8 cellular contexts compared by ENCODE assay signal in the genomic region with DNA sequence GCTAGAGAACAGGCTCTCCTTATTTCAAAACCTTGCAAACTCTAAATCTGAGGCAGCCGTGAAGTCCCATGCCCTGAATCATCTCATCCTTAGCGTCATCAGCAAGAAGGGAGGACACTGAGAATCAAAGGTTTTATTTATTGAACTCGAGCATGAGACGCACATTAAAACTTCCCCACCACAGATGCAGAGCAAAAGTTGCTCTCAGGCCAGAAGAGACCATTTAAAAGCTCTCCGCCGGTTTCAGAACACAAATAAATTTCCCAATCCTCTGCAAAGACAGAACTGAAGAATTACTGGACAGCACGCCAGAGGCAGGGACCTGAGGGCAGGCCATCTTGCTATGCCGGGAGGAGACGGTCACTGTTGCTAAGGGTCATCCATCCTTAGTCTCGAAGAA. TPM values are rescaled to one million over a fixed set of nuclear protein-coding genes. Genes with fewer than 3 reads are reported as not detected.
DNase-seq lines count a peak whose midpoint lies in the region; ATAC-seq and TF ChIP-seq lines count a peak whose summit lies in the region.

No MANE protein-coding gene starts in this region.

- POLR2A ChIA-PET in A673 (lab: Charles Lee; ENCODE audit: low non-redundant PET): no interaction called here

- H3K79me2 ChIP-seq in mesendoderm (ENCODE audit: control insufficient read depth, insufficient read depth, low read length): peaks cover 44% of the 10 kb centered on the region

- WGBS in mesendoderm (ENCODE audit: extremely low coverage, insufficient coverage, low lambda C conversion rate): no CpG with 5 or more reads among the region's 10 CpGs

- H3K36me3 ChIP-seq in A673 (ENCODE audit: insufficient read depth, low read length, poor library complexity, severe bottlenecking) (peaks cover 20% of the 10 kb centered on the region), breast epithelium (no peaks in the 10 kb centered on the region), mesendoderm (ENCODE audit: control insufficient read depth, insufficient read depth, low read length) (peaks cover 2% of the 10 kb centered on the region)

- no peak overlapping the region for H3K4ac ChIP-seq in mesendoderm (ENCODE audit: low read depth, low read length)

- intact Hi-C loops in A673 (cut with micrococcal nuclease; ENCODE audit: unreplicated experiment): no loop called here
- intact Hi-C loops in breast epithelium (cut with DNase I; ENCODE audit: low total_unique reads): no loop called here

- no peak overlapping the region for H2BK5ac ChIP-seq in mesendoderm (ENCODE audit: low read length)

- H3K27ac ChIP-seq in A673 (ENCODE audit: low read depth, low read length, poor library complexity, severe bottlenecking) (peak overlapping the region; percentile 58), breast epithelium (peak overlapping the region; percentile 90 to 98), mesendoderm (ENCODE audit: low read depth, low read length) (no peak overlapping the region)

- no peak overlapping the region for H2AK5ac ChIP-seq in mesendoderm (ENCODE audit: low read length)

- no peaks in the 10 kb centered on the region for H3K27me3 ChIP-seq in A673 (replicated peaks; ENCODE audit: insufficient read depth, low read depth, low read length, poor library complexity)
- H3K27me3 ChIP-seq in breast epithelium: no peaks in the 10 kb centered on the region
- no peaks in the 10 kb centered on the region for H3K27me3 ChIP-seq in mesendoderm (ENCODE audit: insufficient read depth, low read length, poor library complexity)

- H3K4me3 ChIP-seq in A673 (ENCODE audit: low read depth, low read length, poor library complexity, severe bottlenecking) (peak overlapping the region; percentile 60), breast epithelium (peak overlapping the region; percentile 53 to 83 (median 64)), mesendoderm (ENCODE audit: low read length) (peak overlapping the region; percentile 17)

- H3K56ac ChIP-seq in mesendoderm (ENCODE audit: low read length): peak overlapping the region; percentile 82

- ATAC-seq in HG02642 (IDR thresholded peaks at IDR 0.05; ENCODE audit: poor library complexity, unreplicated experiment) (no peak), GM18873 (IDR thresholded peaks at IDR 0.05; ENCODE audit: low FRiP score, unreplicated experiment) (no peak), HG02610 (IDR thresholded peaks at IDR 0.05; ENCODE audit: unreplicated experiment) (no peak)

- no peak overlapping the region for H4K8ac ChIP-seq in mesendoderm (ENCODE audit: low read depth, low read length)

- H2BK120ac ChIP-seq in mesendoderm (ENCODE audit: low read depth, low read length): no peak overlapping the region

- peak overlapping the region; percentile 73 for H3K9ac ChIP-seq in mesendoderm (ENCODE audit: low read length)

- H3K23ac ChIP-seq in mesendoderm (ENCODE audit: low read length): no peak overlapping the region

- H3K4me1 ChIP-seq in A673 (ENCODE audit: insufficient read depth, low read length, poor library complexity, severe bottlenecking) (peaks cover 17% of the 10 kb centered on the region), breast epithelium (peaks cover 0 to 4% of the 10 kb centered on the region in 2 donors), mesendoderm (ENCODE audit: control insufficient read depth, low read depth, low read length) (peaks cover 4% of the 10 kb centered on the region)

- H3K79me1 ChIP-seq in mesendoderm (ENCODE audit: low read length): peaks cover 16% of the 10 kb centered on the region

- H3K9me3 ChIP-seq in A673 (ENCODE audit: low read depth, low read length, poor library complexity, severe bottlenecking): no peaks in the 10 kb centered on the region
- H3K9me3 ChIP-seq in breast epithelium: no peaks in the 10 kb centered on the region

- TSS peak; percentile 38 for BruUV-seq in A673 (replicated peaks; lab: Mats Ljungman, UMichigan)

- no peak overlapping the region for H3K18ac ChIP-seq in mesendoderm (ENCODE audit: low read length)

- peak overlapping the region; percentile 67 for H3K4me2 ChIP-seq in mesendoderm (ENCODE audit: low read length)

- no peak for TF ChIP-seq POLR2A in breast epithelium (IDR thresholded peaks at IDR 0.05)

- DNase-seq in A673 (ENCODE audit: low spot score) (no peak), HT1080 (ENCODE audit: low read depth) (peak; percentile 46), breast epithelium (ENCODE audit: low spot score in 2 of 2) (no peak), mesendoderm (no peak), NCI-H524 treated with DMSO at 0.1 percent for 48 hours (lab: John Stamatoyannopoulos, UW) (no peak)

- CTCF ChIA-PET in A673 (lab: Charles Lee): no interaction called here

- TF ChIP-seq CTCF in A673 (conservative IDR thresholded peaks at IDR 0.05; ENCODE audit: low read depth, low read length) (no peak), breast epithelium (IDR thresholded peaks at IDR 0.05) (no peak)

- H4K5ac ChIP-seq in mesendoderm (ENCODE audit: low read length): no peak overlapping the region

- no peak overlapping the region for H2BK15ac ChIP-seq in mesendoderm (replicated peaks; ENCODE audit: low read depth)

RNA-seq across cellular contexts. Expression of a gene that starts 1.3 kb away (rescaled TPM):
- total RNA-seq in A673 (2021) (24.1 and 26.0 TPM in 2 replicates), breast epithelium (10 to 100 TPM; 14.4 to 16.4 (median 15.0) TPM)
- 12.3 and 15.2 TPM in 2 replicates for total RNA-seq in HT1080 (2014; rRNA removed; shearing (Covaris generic))
- polyA plus RNA-seq in HT1080 (2015; cell fraction: cytosol; rRNA removed): 13.4 and 15.6 TPM in 2 replicates
- polyA plus RNA-seq in HT1080 (2015; cell fraction: nucleus; rRNA removed): 24.8 and 25.7 TPM in 2 replicates
- 13.9 TPM for polyA plus RNA-seq in mesendoderm (2013, experiment 1 of 2)
- polyA plus RNA-seq in mesendoderm (2013, experiment 2 of 2): 13.9 TPM

RNA-seq across cellular contexts. Expression of a gene that starts 26.5 kb away (rescaled TPM):
- total RNA-seq in A673 (2021): 88.4 and 90.0 TPM in 2 replicates
- total RNA-seq in HT1080 (2014; rRNA removed; shearing (Covaris generic)): 34.3 and 49.1 TPM in 2 replicates
- polyA plus RNA-seq in HT1080 (2015; cell fraction: cytosol; rRNA removed): 44.7 and 46.1 TPM in 2 replicates
- polyA plus RNA-seq in HT1080 (2015; cell fraction: nucleus; rRNA removed): 20.8 and 21.9 TPM in 2 replicates
- 10 to 100 TPM in 2 of 3 donors, 1 to 10 TPM in 1; 8.3 to 16.1 (median 12.0) TPM for total RNA-seq in breast epithelium
- 37.2 TPM for polyA plus RNA-seq in mesendoderm (2013, experiment 1 of 2)
- 37.7 TPM for polyA plus RNA-seq in mesendoderm (2013, experiment 2 of 2)
